ENCODE assay signal across 12 cellular contexts in the genomic region with DNA sequence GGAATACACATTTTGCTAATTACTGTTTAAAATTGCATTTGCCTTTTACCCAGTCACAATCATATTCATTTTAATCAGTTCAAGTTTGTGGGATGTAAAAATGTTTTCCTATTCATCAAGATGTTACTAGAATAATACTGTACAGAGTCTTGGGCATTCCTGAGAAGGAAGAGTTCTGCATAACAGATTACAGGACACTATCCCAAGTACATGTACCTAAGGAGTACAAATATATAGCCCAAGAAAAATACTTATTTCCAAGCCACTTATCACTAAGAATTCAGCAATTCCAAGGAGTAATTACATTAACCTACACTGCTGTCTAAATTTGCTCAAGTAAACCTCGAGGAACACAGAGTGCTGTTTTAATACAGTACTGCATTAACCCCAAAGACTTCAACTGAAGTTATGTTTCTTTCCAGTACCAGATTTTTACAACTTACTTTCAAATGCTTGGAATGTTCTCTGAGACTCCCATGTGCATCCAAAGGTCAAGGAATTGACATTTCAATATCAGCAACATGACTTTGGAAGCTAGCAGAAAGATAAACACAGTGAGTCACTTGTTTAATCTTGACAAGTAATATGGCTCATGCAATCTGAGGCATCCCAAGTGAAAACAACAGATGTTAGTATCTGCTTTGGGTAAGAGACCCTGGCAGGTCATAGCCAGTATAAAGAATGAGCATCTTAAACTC.
DNase-seq lines count a peak whose midpoint lies in the region; ATAC-seq and TF ChIP-seq lines count a peak whose summit lies in the region.
"Had no signal": no experiment of that assay in that cellular context is flagged by ENCODE, and none has a peak within 500 bp of the region (broad histone marks: within the 10 kb centered on the region; RNA-seq: fewer than 3 reads in every experiment).

No MANE protein-coding gene starts in this region.

- peak overlapping the region; percentile 39 for H3K27ac ChIP-seq in cardiac muscle cell
- no peak overlapping the region for H3K27ac ChIP-seq in left ventricle myocardium inferior (replicated peaks)
- H3K27ac ChIP-seq: BLaER1 had no signal

- no peak for ATAC-seq in HG03025 (IDR thresholded peaks at IDR 0.05; ENCODE audit: low FRiP score, unreplicated experiment)
- no peak for ATAC-seq in activated CD4-positive, CD25-positive, alpha-beta regulatory T cell treated with anti-CD3 and anti-CD28 coated beads, Interleukin-2, amount 50 U/mL, for 24 hours

- H3K36me3 ChIP-seq in cardiac muscle cell = no peaks in the 10 kb centered on the region
- H3K36me3 ChIP-seq in left ventricle myocardium inferior = no peaks in the 10 kb centered on the region
- H3K36me3 ChIP-seq: BLaER1 had no signal

- H3K27me3 ChIP-seq in cardiac muscle cell (no peaks in the 10 kb centered on the region), left ventricle myocardium inferior (ENCODE audit: low read depth) (no peaks in the 10 kb centered on the region)
- H3K27me3 ChIP-seq: BLaER1 had no signal

- DNase-seq in cardiac muscle cell (ENCODE audit: low read depth in 1 of 2, low spot score in 1 of 2) (peak in 1 of 2 donors; percentile 85), left ventricle myocardium inferior (no peak), amniotic epithelial cell (ENCODE audit: low read depth) (peak; percentile 97), glomerular visceral epithelial cell (ENCODE audit: extremely low spot score) (peak; percentile 18), activated gamma-delta T cell (lab: John Stamatoyannopoulos, UW) (no peak), GM20000 (ENCODE audit: low spot score) (no peak)
- DNase-seq: activated CD4-positive, alpha-beta T cell treated with anti-CD3 and anti-CD28 coated beads, Interleukin-2, amount 50 U/mL, for 48 hours; activated naive CD8-positive, alpha-beta T cell treated with anti-CD3 and anti-CD28 coated beads, Interleukin-2, amount 10 ng/mL, durations not matched to agents 7 days and 5 days; glutamatergic neuron had no signal

- TF ChIP-seq CTCF in cardiac muscle cell (IDR thresholded peaks at IDR 0.05; ENCODE audit: low read depth, low read length) (no peak), left ventricle myocardium inferior (IDR thresholded peaks at IDR 0.05; ENCODE audit: borderline replicate concordance) (no peak), GM20000 (IDR thresholded peaks at IDR 0.05; ENCODE audit: extremely low read depth, missing control alignments) (no peak)

- intact Hi-C loops in left ventricle myocardium inferior (cut with micrococcal nuclease) = no loop called here

- no peak overlapping the region for H3K4me3 ChIP-seq in cardiac muscle cell
- no peak overlapping the region for H3K4me3 ChIP-seq in left ventricle myocardium inferior
- H3K4me3 ChIP-seq: BLaER1 had no signal

- no peaks in the 10 kb centered on the region for H3K9me3 ChIP-seq in cardiac muscle cell (ENCODE audit: low read depth)
- no peaks in the 10 kb centered on the region for H3K9me3 ChIP-seq in left ventricle myocardium inferior (replicated peaks)
- H3K9me3 ChIP-seq: BLaER1 had no signal

- peaks cover 11% of the 10 kb centered on the region for H3K4me1 ChIP-seq in cardiac muscle cell (ENCODE audit: low read depth)
- H3K4me1 ChIP-seq in left ventricle myocardium inferior = peaks cover 11% of the 10 kb centered on the region

Comparison
In these comparisons a context has a peak if more than half of its experiments do, and no peak if none do; other contexts are left out.
1. DNase-seq: peak in amniotic epithelial cell (single experiment) and glomerular visceral epithelial cell (single experiment); none in left ventricle myocardium inferior (single experiment), activated gamma-delta T cell (single experiment) and GM20000 (single experiment).